In the genomic region with DNA sequence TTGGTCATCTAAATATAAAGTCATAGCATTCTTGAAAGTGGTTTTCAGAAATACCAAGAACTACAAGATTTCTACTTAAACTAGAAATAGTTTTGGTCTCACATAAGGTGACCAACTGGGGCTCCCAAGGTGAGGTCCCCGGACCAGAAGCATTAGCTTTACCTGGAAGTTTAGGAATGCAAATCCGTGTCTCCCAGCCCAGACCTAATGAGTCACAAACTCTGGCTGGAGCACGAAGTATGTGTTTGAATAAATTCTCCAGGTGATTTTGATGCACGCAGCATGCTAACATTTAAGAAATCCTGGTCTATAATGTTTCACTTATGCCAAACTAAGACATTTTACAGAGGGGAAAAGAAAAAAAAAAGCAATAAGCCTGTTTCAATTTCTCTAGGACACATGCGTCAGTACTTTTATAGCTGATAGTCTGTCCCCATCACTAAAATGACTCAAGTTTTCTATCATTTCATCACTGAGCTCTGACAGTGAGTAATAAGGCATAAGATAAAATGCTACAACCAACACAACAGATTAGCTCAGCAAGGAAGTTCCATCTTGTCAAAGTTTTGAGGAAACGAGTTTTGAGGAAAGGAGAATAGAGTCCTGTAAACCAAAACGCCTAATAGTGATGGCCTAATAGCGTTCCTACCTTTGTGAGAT, we compare ENCODE assay signal across 36 cellular contexts.
"Had no signal": no experiment of that assay in that cellular context is flagged by ENCODE, and none has a peak within 500 bp of the region (broad histone marks: within the 10 kb centered on the region; RNA-seq: fewer than 3 reads in every experiment).

No MANE protein-coding gene starts in this region.

- DNase-seq: activated B cell treated with CpG ODN at 0.5 μM for 24 hours; activated CD4-positive, alpha-beta memory T cell treated with anti-CD3 and anti-CD28 coated beads for 36 hours; activated CD4-positive, alpha-beta T cell treated with anti-CD3 and anti-CD28 coated beads for 4 hours; activated CD4-positive, alpha-beta T cell treated with anti-CD3 and anti-CD28 coated beads, Interleukin-2, amount 50 U/mL, for 1 hour; activated CD4-positive, CD25-positive, alpha-beta regulatory T cell treated with anti-CD3 and anti-CD28 coated beads, Interleukin-2, amount 50 U/mL, for 72 hours; activated CD8-positive, alpha-beta memory T cell treated with anti-CD3 and anti-CD28 coated beads, Interleukin-2, amount 50 U/mL, for 4 hours; activated gamma-delta T cell treated with Interleukin-2 at 50 U/mL for 16 hours; activated naive CD4-positive, alpha-beta T cell treated with anti-CD3 and anti-CD28 coated beads for 36 hours; activated T-cell treated with anti-CD3 and anti-CD28 coated beads for 4 hours; activated T-cell treated with anti-CD3 and anti-CD28 coated beads, Interleukin-2, amount 50 U/mL, for 4 hours; adrenal gland; anterior cingulate cortex; Karpas-422; KBM-7; MG63; NCI-H1105; NCI-H1417 treated with DMSO at 0.1 percent for 48 hours; NCI-H187 treated with DMSO at 0.1 percent for 48 hours; NCI-H2081; NCI-H510A; NCI-H526; NCI-H748 treated with DMSO at 0.1 percent for 48 hours; NK-92 treated with Interleukin-12 subunit alpha and Interleukin-12 subunit beta, amount 100 ng/mL, for 24 hours; OCI-M1; SHP77; SJCRH30 had no signal

- H3K4me1 Mint-ChIP-seq: activated B cell treated with CpG ODN at 0.5 μM for 24 hours; central memory CD8-positive, alpha-beta T cell had no signal

- H3K9me3 ChIP-seq: adrenal gland, MG63, SJCRH30 had no signal

- H3K36me3 Mint-ChIP-seq: activated CD4-positive, alpha-beta memory T cell treated with anti-CD3 and anti-CD28 coated beads for 36 hours; activated naive CD4-positive, alpha-beta T cell treated with anti-CD3 and anti-CD28 coated beads, Interleukin-2, amount 50 U/mL, for 72 hours; brain had no signal

- H3K9me3 Mint-ChIP-seq: activated B cell treated with CpG ODN at 0.5 μM for 24 hours; activated CD4-positive, alpha-beta memory T cell treated with anti-CD3 and anti-CD28 coated beads for 36 hours; activated naive CD4-positive, alpha-beta T cell treated with anti-CD3 and anti-CD28 coated beads for 36 hours; activated naive CD4-positive, alpha-beta T cell treated with anti-CD3 and anti-CD28 coated beads, Interleukin-2, amount 50 U/mL, for 72 hours; activated T-cell treated with anti-CD3 and anti-CD28 coated beads, Interleukin-2, amount 50 U/mL, for 4 hours; activated T-helper 1 cell treated with anti-CD3 and anti-CD28 coated beads, Interleukin-12 subunit alpha, Interleukin-12 subunit beta, Interleukin-2, Interleukin-4 antibody, amounts not matched to agents 30 ng/mL and 10 ng/mL and 1 ng/mL, durations not matched to agents 14 hours and 24 hours and 36 hours; brain; central memory CD8-positive, alpha-beta T cell; T-helper 1 cell treated with Interleukin-12 subunit alpha and Interleukin-12 subunit beta and Interleukin-4 antibody, amounts not matched to agents 30 μg/mL and 1 μg/mL, for 36 hours; T-helper 2 cell treated with Interferon-gamma antibody and Interleukin-4, amounts not matched to agents 5 μg/mL and 100 μg/mL, for 36 hours had no signal

- H3K27me3 Mint-ChIP-seq: brain had no signal

- H3K4me3 Mint-ChIP-seq: activated B cell treated with CpG ODN at 0.5 μM for 24 hours; activated CD4-positive, alpha-beta memory T cell treated with anti-CD3 and anti-CD28 coated beads for 36 hours; activated naive CD4-positive, alpha-beta T cell treated with anti-CD3 and anti-CD28 coated beads for 36 hours; activated T-cell treated with anti-CD3 and anti-CD28 coated beads, Interleukin-2, amount 50 U/mL, for 4 hours; activated T-helper 1 cell treated with anti-CD3 and anti-CD28 coated beads, Interleukin-12 subunit alpha, Interleukin-12 subunit beta, Interleukin-2, Interleukin-4 antibody, amounts not matched to agents 30 ng/mL and 10 ng/mL and 1 ng/mL, durations not matched to agents 14 hours and 24 hours and 36 hours; brain; central memory CD8-positive, alpha-beta T cell; T-helper 1 cell treated with Interleukin-12 subunit alpha and Interleukin-12 subunit beta and Interleukin-4 antibody, amounts not matched to agents 30 μg/mL and 1 μg/mL, for 36 hours; T-helper 2 cell treated with Interferon-gamma antibody and Interleukin-4, amounts not matched to agents 5 μg/mL and 100 μg/mL, for 36 hours had no signal

- H3K4me1 ChIP-seq: adrenal gland, SJCRH30 had no signal

- ATAC-seq: activated naive CD4-positive, alpha-beta T cell treated with anti-CD3 and anti-CD28 coated beads, Interleukin-2, amount 50 U/mL, for 72 hours; activated T-cell treated with anti-CD3 and anti-CD28 coated beads, Interleukin-2, amount 50 U/mL, for 4 hours; Panc1 had no signal

- H3K27ac Mint-ChIP-seq: activated B cell treated with CpG ODN at 0.5 μM for 24 hours; activated CD4-positive, alpha-beta memory T cell treated with anti-CD3 and anti-CD28 coated beads for 36 hours; activated naive CD4-positive, alpha-beta T cell treated with anti-CD3 and anti-CD28 coated beads for 36 hours; activated naive CD4-positive, alpha-beta T cell treated with anti-CD3 and anti-CD28 coated beads, Interleukin-2, amount 50 U/mL, for 72 hours; activated T-helper 1 cell treated with anti-CD3 and anti-CD28 coated beads, Interleukin-12 subunit alpha, Interleukin-12 subunit beta, Interleukin-2, Interleukin-4 antibody, amounts not matched to agents 30 ng/mL and 10 ng/mL and 1 ng/mL, durations not matched to agents 14 hours and 24 hours and 36 hours; brain; T-helper 1 cell treated with Interleukin-12 subunit alpha and Interleukin-12 subunit beta and Interleukin-4 antibody, amounts not matched to agents 30 μg/mL and 1 μg/mL, for 36 hours; T-helper 2 cell treated with Interferon-gamma antibody and Interleukin-4, amounts not matched to agents 5 μg/mL and 100 μg/mL, for 36 hours had no signal

- H3K4me3 ChIP-seq: adrenal gland, cardiac muscle cell, MG63, SJCRH30, SK-N-MC had no signal

- H3K27ac ChIP-seq: adrenal gland, cardiac muscle cell, SJCRH30, SK-N-MC, VCaP had no signal

- H3K36me3 ChIP-seq: adrenal gland, cardiac muscle cell, MG63, SJCRH30 had no signal

- H3K27me3 ChIP-seq: cardiac muscle cell, MG63 had no signal
